Comparison of ENCODE assay signal across 35 cellular contexts in the genomic region with DNA sequence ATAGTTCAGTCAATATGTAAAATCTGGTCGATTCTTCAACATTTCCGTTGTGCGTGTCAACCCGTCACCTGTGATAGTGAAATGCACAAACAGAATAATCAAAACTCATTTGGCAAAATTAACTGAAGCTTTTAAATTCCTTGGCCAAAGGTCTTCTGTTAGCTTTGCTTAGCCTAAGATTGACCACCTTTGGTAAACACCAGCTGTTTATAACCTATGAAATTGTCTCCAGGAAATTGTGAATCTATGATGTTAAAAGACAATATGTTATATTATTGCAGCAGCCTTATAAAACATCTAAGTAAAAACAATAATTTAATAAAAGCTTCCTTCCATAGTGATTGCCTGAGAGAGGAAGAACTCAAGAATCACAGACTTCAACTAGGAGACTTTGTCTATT.
"Had no signal": no experiment of that assay in that cellular context is flagged by ENCODE, and none has a peak within 500 bp of the region (broad histone marks: within the 10 kb centered on the region; RNA-seq: fewer than 3 reads in every experiment).

No MANE protein-coding gene starts in this region.

- DNase-seq: Karpas-422, Kasumi-1, MG63, MM.1S, MV-4-11, NCI-H1048, NCI-H1092, NCI-H1092 treated with DMSO at 0.1 percent for 48 hours, NCI-H1105, NCI-H1105 treated with DMSO at 0.1 percent for 48 hours, NCI-H1417, NCI-H1417 treated with DMSO at 0.1 percent for 48 hours, NCI-H1436, NCI-H1436 treated with DMSO at 0.1 percent for 48 hours, NCI-H146, NCI-H1694, NCI-H1694 treated with DMSO at 0.1 percent for 48 hours, NCI-H187, NCI-H187 treated with DMSO at 0.1 percent for 48 hours, NCI-H1930, NCI-H2029, NCI-H2029 treated with DMSO at 0.1 percent for 48 hours, NCI-H2081, NCI-H2081 treated with DMSO at 0.1 percent for 48 hours, NCI-H2171, NCI-H2171 treated with DMSO at 0.1 percent for 48 hours, NCI-H2227 treated with DMSO at 0.1 percent for 48 hours, NCI-H226, NCI-H345, NCI-H446, NCI-H446 treated with DMSO at 0.1 percent for 48 hours, NCI-H510A, NCI-H510A treated with DMSO at 0.1 percent for 48 hours, NCI-H524, NCI-H524 treated with DMSO at 0.1 percent for 48 hours had no signal

- H3K9me3 ChIP-seq: MG63 had no signal

- H3K36me3 ChIP-seq: MG63 had no signal

- H3K4me3 ChIP-seq: MG63 had no signal
